Comparison of ENCODE assay signal across 2 cellular contexts in genomic region chr18:22639626-22640025, GRCh38.
TF ChIP-seq lines count a peak whose summit lies in the region.

No MANE protein-coding gene starts in this region.

TF ChIP-seq in IMR-90, 13 proteins besides CTCF, POLR2A, EP300 and RAD21 (continued from another document):
- no peak for TF ChIP-seq NFE2L2 (IDR thresholded peaks at IDR 0.05; ENCODE audit: low read depth, low read length)
- TF ChIP-seq RCOR1 (IDR thresholded peaks at IDR 0.05; ENCODE audit: insufficient replicate concordance, low read length) = no peak
- TF ChIP-seq BHLHE40 (IDR thresholded peaks at IDR 0.05; ENCODE audit: low read depth, low read length) = no peak
- no peak for TF ChIP-seq FOS (IDR thresholded peaks at IDR 0.05; ENCODE audit: low read depth, low read length)
- no peak for TF ChIP-seq CEBPB (IDR thresholded peaks at IDR 0.05; ENCODE audit: low read depth, low read length)
- TF ChIP-seq SMC3 (IDR thresholded peaks at IDR 0.05; ENCODE audit: low read depth, low read length) = no peak
- TF ChIP-seq ELK1 (IDR thresholded peaks at IDR 0.05; ENCODE audit: borderline replicate concordance, low read depth, low read length) = no peak
- TF ChIP-seq CHD1 (IDR thresholded peaks at IDR 0.05; ENCODE audit: low read depth, low read length) = no peak
- TF ChIP-seq MAFK (IDR thresholded peaks at IDR 0.05; ENCODE audit: low read depth, low read length) = no peak
- no peak for TF ChIP-seq MXI1 (IDR thresholded peaks at IDR 0.05; ENCODE audit: borderline replicate concordance, low read depth, low read length)
- TF ChIP-seq RFX5 (IDR thresholded peaks at IDR 0.05; ENCODE audit: low read depth, low read length) = no peak
- TF ChIP-seq USF2 (IDR thresholded peaks at IDR 0.05; ENCODE audit: low read depth, low read length) = no peak

TF ChIP-seq in GM12891, 5 proteins besides CTCF, POLR2A, EP300 and RAD21 (continued from another document):
- no peak for TF ChIP-seq PAX5 (IDR thresholded peaks at IDR 0.05; ENCODE audit: insufficient read depth, low read length, severe bottlenecking)
- no peak for TF ChIP-seq SPI1 (IDR thresholded peaks at IDR 0.05; ENCODE audit: low read depth, low read length)
- TF ChIP-seq POU2F2 (IDR thresholded peaks at IDR 0.05; ENCODE audit: low read depth, low read length) = no peak
- TF ChIP-seq POLR2AphosphoS5 (IDR thresholded peaks at IDR 0.05; ENCODE audit: low read depth, low read length) = no peak
